10 cellular contexts compared by ENCODE assay signal in genomic region chr11:66950113-66950535, GRCh38. TPM values are rescaled to one million over a fixed set of nuclear protein-coding genes. Genes with fewer than 3 reads are reported as not detected.
DNase-seq lines count a peak whose midpoint lies in the region; ATAC-seq and TF ChIP-seq lines count a peak whose summit lies in the region.
"Had no signal": no experiment of that assay in that cellular context is flagged by ENCODE, and none has a peak within 500 bp of the region (broad histone marks: within the 10 kb centered on the region; RNA-seq: fewer than 3 reads in every experiment).

No MANE protein-coding gene starts in this region.

- dilution Hi-C loops in IMR-90 (cut with HindIII; ENCODE audit: low sequenced_read_pairs, unreplicated experiment): no loop called here

- H4K91ac ChIP-seq in IMR-90 (ENCODE audit: insufficient read depth, low read depth, low read length): peak overlapping the region; percentile 83

- peak overlapping the region; percentile 24 for H3K27ac ChIP-seq in IMR-90 (ENCODE audit: insufficient read depth, low read length)
- H3K27ac ChIP-seq in brain microvascular endothelial cell: peak overlapping the region; percentile 54
- H3K27ac ChIP-seq: HL-60 had no signal

- H3K4me1 Mint-ChIP-seq in mesothelial cell of epicardium: peaks cover 14% of the 10 kb centered on the region

- H3K4me1 ChIP-seq in IMR-90 (ENCODE audit: control insufficient read depth, insufficient read depth, low read length): peaks cover 11% of the 10 kb centered on the region

- peaks cover 0 to 30% of the 10 kb centered on the region in 2 experiments for H3K79me1 ChIP-seq in IMR-90 (ENCODE audit: low read depth in 1 of 2, low read length in 2 of 2)

- H3K27ac Mint-ChIP-seq in mesothelial cell of epicardium: peak overlapping the region; percentile 54

- H3K27me3 ChIP-seq in IMR-90 (ENCODE audit: control insufficient read depth, insufficient read depth, low read length) (no peaks in the 10 kb centered on the region), brain microvascular endothelial cell (replicated peaks) (no peaks in the 10 kb centered on the region)
- H3K27me3 ChIP-seq: dorsolateral prefrontal cortex had no signal

- peak; percentile 98 for DNase-seq in DMS53 (lab: John Stamatoyannopoulos, UW)
- DNase-seq in IMR-90: peak; percentile 94
- DNase-seq in brain microvascular endothelial cell: peak; percentile 91
- no peak for DNase-seq in mesothelial cell of epicardium (ENCODE audit: low spot score in 2 of 2, unreplicated experiment in 2 of 2)
- DNase-seq in NCI-H1092 treated with DMSO at 0.1 percent for 48 hours (lab: John Stamatoyannopoulos, UW): no peak
- DNase-seq in OCI-M1 (lab: John Stamatoyannopoulos, UW): no peak
- no peak for DNase-seq in mucosa of gallbladder (ENCODE audit: low spot score)

- peak overlapping the region; percentile 63; the same call in 1 of the 2 replicates for H3K18ac ChIP-seq in IMR-90 (ENCODE audit: low read depth, low read length)

- H3K9me3 Mint-ChIP-seq in mesothelial cell of epicardium: no peaks in the 10 kb centered on the region

- H4K20me1 ChIP-seq in IMR-90 (ENCODE audit: insufficient read depth, low read length): no peaks in the 10 kb centered on the region

- no peak overlapping the region for H3K4me3 Mint-ChIP-seq in mesothelial cell of epicardium

- H3K36me3 Mint-ChIP-seq in mesothelial cell of epicardium: no peaks in the 10 kb centered on the region

- peak overlapping the region; percentile 91 for H2AK5ac ChIP-seq in IMR-90 (ENCODE audit: low read depth, low read length)

- TF ChIP-seq RAD21 in IMR-90 (IDR thresholded peaks at IDR 0.05; ENCODE audit: low read length): no peak

- H3K9me3 ChIP-seq in IMR-90 (ENCODE audit: control insufficient read depth, insufficient read depth, low read length): no peaks in the 10 kb centered on the region

- no TSS peak for BruUV-seq in IMR-90 (replicated peaks; lab: Mats Ljungman, UMichigan)

- POLR2A ChIA-PET in IMR-90 (lab: Charles Lee; ENCODE audit: unreplicated experiment): no interaction called here

- no peak overlapping the region for H3K4me2 ChIP-seq in IMR-90 (ENCODE audit: low read depth, low read length)

- H3K4me3 ChIP-seq in IMR-90 (ENCODE audit: insufficient read depth, low read depth, low read length) (no peak overlapping the region), brain microvascular endothelial cell (ENCODE audit: low read depth, low read length) (no peak overlapping the region)
- H3K4me3 ChIP-seq: dorsolateral prefrontal cortex had no signal

- H3K4ac ChIP-seq in IMR-90 (ENCODE audit: low read depth, low read length): peak overlapping the region; percentile 90

- peak overlapping the region; percentile 78 for H2BK5ac ChIP-seq in IMR-90 (ENCODE audit: low read depth, low read length, poor library complexity, severe bottlenecking)

- H2BK20ac ChIP-seq in IMR-90 (ENCODE audit: low read depth, low read length): peak overlapping the region; percentile 62; the same call in 1 of the 2 replicates

- H3K14ac ChIP-seq in IMR-90 (replicated peaks; ENCODE audit: low read depth, low read length): peak overlapping the region; percentile 84

- peak overlapping the region; percentile 80 for H2BK120ac ChIP-seq in IMR-90 (ENCODE audit: low read depth, low read length)

- H3K9me1 ChIP-seq in IMR-90 (ENCODE audit: insufficient read depth, low read length): peaks cover 17% of the 10 kb centered on the region

- H3K36me3 ChIP-seq in IMR-90 (ENCODE audit: control insufficient read depth, insufficient read depth, low read length): peaks cover 19% of the 10 kb centered on the region; the same call in 1 of the 2 replicates
- no peaks in the 10 kb centered on the region for H3K36me3 ChIP-seq in brain microvascular endothelial cell (replicated peaks)

- intact Hi-C loops in IMR-90 (cut with micrococcal nuclease): no loop called here

- H2AK9ac ChIP-seq in IMR-90 (replicated peaks; ENCODE audit: low read depth, low read length, poor library complexity): peak overlapping the region; percentile 88

- H4K5ac ChIP-seq in IMR-90 (ENCODE audit: low read depth, low read length): peak overlapping the region; percentile 86

- H3K27me3 Mint-ChIP-seq in mesothelial cell of epicardium (ENCODE audit: low read depth): no peaks in the 10 kb centered on the region

- TF ChIP-seq POLR2A in IMR-90 (IDR thresholded peaks at IDR 0.05; ENCODE audit: low read depth, low read length): no peak

- no peak for TF ChIP-seq CTCF in IMR-90 (conservative IDR thresholded peaks at IDR 0.05; ENCODE audit: low read depth, low read length)
- no peak for TF ChIP-seq CTCF in brain microvascular endothelial cell (IDR thresholded peaks at IDR 0.05; ENCODE audit: low read depth, low read length, missing control alignments)
- TF ChIP-seq CTCF in mesothelial cell of epicardium (IDR thresholded peaks at IDR 0.05; ENCODE audit: unreplicated experiment): no peak

- no peak overlapping the region for H3K56ac ChIP-seq in IMR-90 (ENCODE audit: extremely low read depth, insufficient read depth, low read length)

- peak overlapping the region; percentile 14 to 80; a peak in 2 of 4 replicates for H4K8ac ChIP-seq in IMR-90 (ENCODE audit: low read depth in 2 of 2, low read length in 2 of 2)

- ATAC-seq in IMR-90 (ENCODE audit: low read depth) (peak; percentile 64), GM21619 (IDR thresholded peaks at IDR 0.05; ENCODE audit: unreplicated experiment) (no peak)

- peak overlapping the region; percentile 87; the same call in 2 of the 3 replicates for H2BK15ac ChIP-seq in IMR-90 (ENCODE audit: low read depth, low read length)

- CTCF ChIA-PET in IMR-90 (lab: Yijun Ruan, JAX): no interaction called here

- peak overlapping the region; percentile 85 for H2AFZ ChIP-seq in IMR-90 (replicated peaks; ENCODE audit: low read length, poor library complexity)

- in situ Hi-C loops in IMR-90 (cut with MboI; ENCODE audit: low sequenced_read_pairs) (no loop called here), brain microvascular endothelial cell (cut with HindIII; ENCODE audit: low pct_ligation_motif_present, low sequenced_read_pairs) (no loop called here)

- H3K23ac ChIP-seq in IMR-90 (ENCODE audit: low read depth, low read length): peak overlapping the region; percentile 80; the same call in 1 of the 2 replicates

- WGBS in IMR-90 (ENCODE audit: extremely low coverage in 2 of 2, insufficient read length in 1 of 2), 2 experiments: no CpG with 5 or more reads among the region's 8 CpGs

- peak overlapping the region; percentile 37; the same call in 1 of the 2 replicates for H3K9ac ChIP-seq in IMR-90 (ENCODE audit: low read depth, low read length)

TF ChIP-seq in IMR-90, 13 proteins besides CTCF, POLR2A, EP300 and RAD21:
- TF ChIP-seq CEBPB (IDR thresholded peaks at IDR 0.05; ENCODE audit: low read depth, low read length): peak; percentile 17; the same call in 1 of the 2 replicates
- TF ChIP-seq RCOR1 (IDR thresholded peaks at IDR 0.05; ENCODE audit: insufficient replicate concordance, low read length): no peak
- TF ChIP-seq MAZ (IDR thresholded peaks at IDR 0.05; ENCODE audit: borderline replicate concordance, low read depth, low read length): peak; percentile 10; the same call in 1 of the 2 replicates
- no peak for TF ChIP-seq CHD1 (IDR thresholded peaks at IDR 0.05; ENCODE audit: low read depth, low read length)
- TF ChIP-seq SMC3 (IDR thresholded peaks at IDR 0.05; ENCODE audit: low read depth, low read length): peak; percentile 13; the same call in 1 of the 2 replicates
- TF ChIP-seq MAFK (IDR thresholded peaks at IDR 0.05; ENCODE audit: low read depth, low read length): no peak; the same call in 1 of the 2 replicates
- TF ChIP-seq RFX5 (IDR thresholded peaks at IDR 0.05; ENCODE audit: low read depth, low read length): no peak
- peak; percentile 54; the same call in 1 of the 2 replicates for TF ChIP-seq BHLHE40 (IDR thresholded peaks at IDR 0.05; ENCODE audit: low read depth, low read length)
- TF ChIP-seq FOS (IDR thresholded peaks at IDR 0.05; ENCODE audit: low read depth, low read length): peak; percentile 84
- TF ChIP-seq NFE2L2 (IDR thresholded peaks at IDR 0.05; ENCODE audit: low read depth, low read length): peak; percentile 94
TF ChIP-seq in IMR-90: peak in this region for 6.

RNA-seq across cellular contexts. Expression of gene PC, which starts 8.1 kb away (rescaled TPM):
- total RNA-seq in IMR-90 (2012; rRNA removed): 9.7 and 13.6 TPM in 2 replicates
- 15.7 and 20.9 TPM in 2 replicates for polyA plus RNA-seq in IMR-90 (2012; rRNA removed)
- polyA plus RNA-seq in IMR-90 (2012; cell fraction: cytosol; rRNA removed): 15.5 and 27.2 TPM in 2 replicates
- 65.9 and 77.6 TPM in 2 replicates for polyA plus RNA-seq in IMR-90 (2012; cell fraction: nucleus; rRNA removed; ENCODE audit: low replicate concordance)
- 9.5 to 10.0 TPM (median 9.9 TPM) in 3 replicates for total RNA-seq in mesothelial cell of epicardium
- 24.7 TPM for total RNA-seq in mucosa of gallbladder

RNA-seq across cellular contexts. Expression of gene C11orf86, which starts 25.0 kb away (rescaled TPM):
- total RNA-seq in IMR-90 (2012; rRNA removed) (not detected in 2 replicates), mesothelial cell of epicardium (not detected in 3 replicates), mucosa of gallbladder (not detected)
- polyA plus RNA-seq in IMR-90 (2012; rRNA removed): not detected in 2 replicates
- 0.04 TPM in 1 of 2 replicates, not detected in the other for polyA plus RNA-seq in IMR-90 (2012; cell fraction: cytosol; rRNA removed)
- polyA plus RNA-seq in IMR-90 (2012; cell fraction: nucleus; rRNA removed; ENCODE audit: low replicate concordance): 0.06 and 0.07 TPM in 2 replicates
- total RNA-seq: dorsolateral prefrontal cortex had no signal

Comparison
In these comparisons a context has a peak if more than half of its experiments do, and no peak if none do; other contexts are left out.
1. DNase-seq: peak in DMS53 (single experiment), IMR-90 (single experiment) and brain microvascular endothelial cell (single experiment); none in mesothelial cell of epicardium (0 of 2), NCI-H1092 treated with DMSO at 0.1 percent for 48 hours (single experiment), OCI-M1 (single experiment) and mucosa of gallbladder (single experiment).